Comparison of ENCODE assay signal across 6 cellular contexts in genomic region chr20:11094196-11094595, GRCh38.
"Had no signal": no experiment of that assay in that cellular context is flagged by ENCODE, and none has a peak within 500 bp of the region (broad histone marks: within the 10 kb centered on the region; RNA-seq: fewer than 3 reads in every experiment).

No MANE protein-coding gene starts in this region.

- H3K4me3 ChIP-seq: GM23248, HAP-1 had no signal

- H3K27ac ChIP-seq: GM23248, HL-60 had no signal

- H3K4me1 ChIP-seq: HAP-1 had no signal

- DNase-seq: GM23248, GOT3, H7, HFFc6 had no signal

- H3K36me3 ChIP-seq: HAP-1 had no signal

- H3K9ac ChIP-seq: GM23248 had no signal
